Comparison of ENCODE assay signal across 3 cellular contexts in the genomic region with DNA sequence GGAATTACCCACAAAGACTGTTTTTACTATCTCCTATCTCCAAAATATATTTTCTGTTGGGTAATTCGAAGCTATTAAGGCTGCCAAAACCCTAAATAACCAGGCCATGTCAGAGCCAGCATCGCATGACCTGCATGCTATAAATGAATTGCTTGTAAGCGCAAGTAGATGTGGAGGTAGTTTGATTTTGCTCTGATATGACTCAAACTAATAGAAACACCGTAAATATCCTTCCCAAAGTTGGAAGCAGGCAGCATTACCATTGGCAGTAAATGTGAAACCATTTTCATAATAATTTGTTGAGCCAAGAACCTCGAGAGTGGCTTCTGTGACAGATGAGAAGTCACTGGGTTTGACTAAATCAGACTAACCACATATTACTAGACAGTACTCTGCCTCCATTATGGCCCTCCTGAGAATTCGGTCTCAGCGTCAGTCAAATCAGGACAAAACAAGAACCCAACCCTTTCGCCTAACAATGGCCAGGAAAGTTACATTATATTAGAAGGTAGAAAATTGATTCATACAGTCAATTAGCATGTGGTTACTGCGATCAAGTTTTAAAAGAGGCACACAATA.
TF ChIP-seq lines count a peak whose summit lies in the region.

No MANE protein-coding gene starts in this region.

TF ChIP-seq in HEK293, 187 proteins besides CTCF, POLR2A, EP300 and RAD21:
- TF ChIP-seq, protein P1, sequence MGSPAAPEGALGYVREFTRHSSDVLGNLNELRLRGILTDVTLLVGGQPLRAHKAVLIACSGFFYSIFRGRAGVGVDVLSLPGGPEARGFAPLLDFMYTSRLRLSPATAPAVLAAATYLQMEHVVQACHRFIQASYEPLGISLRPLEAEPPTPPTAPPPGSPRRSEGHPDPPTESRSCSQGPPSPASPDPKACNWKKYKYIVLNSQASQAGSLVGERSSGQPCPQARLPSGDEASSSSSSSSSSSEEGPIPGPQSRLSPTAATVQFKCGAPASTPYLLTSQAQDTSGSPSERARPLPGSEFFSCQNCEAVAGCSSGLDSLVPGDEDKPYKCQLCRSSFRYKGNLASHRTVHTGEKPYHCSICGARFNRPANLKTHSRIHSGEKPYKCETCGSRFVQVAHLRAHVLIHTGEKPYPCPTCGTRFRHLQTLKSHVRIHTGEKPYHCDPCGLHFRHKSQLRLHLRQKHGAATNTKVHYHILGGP (tag by site-specific recombination; IDR thresholded peaks at IDR 0.05), result 0 out of 2 replicates have a peak, but pooled peaks have one; percentile 8
- TF ChIP-seq, protein P2, sequence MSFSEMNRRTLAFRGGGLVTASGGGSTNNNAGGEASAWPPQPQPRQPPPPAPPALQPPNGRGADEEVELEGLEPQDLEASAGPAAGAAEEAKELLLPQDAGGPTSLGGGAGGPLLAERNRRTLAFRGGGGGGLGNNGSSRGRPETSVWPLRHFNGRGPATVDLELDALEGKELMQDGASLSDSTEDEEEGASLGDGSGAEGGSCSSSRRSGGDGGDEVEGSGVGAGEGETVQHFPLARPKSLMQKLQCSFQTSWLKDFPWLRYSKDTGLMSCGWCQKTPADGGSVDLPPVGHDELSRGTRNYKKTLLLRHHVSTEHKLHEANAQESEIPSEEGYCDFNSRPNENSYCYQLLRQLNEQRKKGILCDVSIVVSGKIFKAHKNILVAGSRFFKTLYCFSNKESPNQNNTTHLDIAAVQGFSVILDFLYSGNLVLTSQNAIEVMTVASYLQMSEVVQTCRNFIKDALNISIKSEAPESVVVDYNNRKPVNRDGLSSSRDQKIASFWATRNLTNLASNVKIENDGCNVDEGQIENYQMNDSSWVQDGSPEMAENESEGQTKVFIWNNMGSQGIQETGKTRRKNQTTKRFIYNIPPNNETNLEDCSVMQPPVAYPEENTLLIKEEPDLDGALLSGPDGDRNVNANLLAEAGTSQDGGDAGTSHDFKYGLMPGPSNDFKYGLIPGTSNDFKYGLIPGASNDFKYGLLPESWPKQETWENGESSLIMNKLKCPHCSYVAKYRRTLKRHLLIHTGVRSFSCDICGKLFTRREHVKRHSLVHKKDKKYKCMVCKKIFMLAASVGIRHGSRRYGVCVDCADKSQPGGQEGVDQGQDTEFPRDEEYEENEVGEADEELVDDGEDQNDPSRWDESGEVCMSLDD (tag by site-specific recombination; IDR thresholded peaks at IDR 0.05), result no peak
- TF ChIP-seq ZNF335 (tag by site-specific recombination; conservative IDR thresholded peaks at IDR 0.05) (no peak), OSR2 (tag by site-specific recombination; IDR thresholded peaks at IDR 0.05) (peak; percentile 44; the same call in 1 of the 2 replicates), ZNF140 (tag by site-specific recombination; IDR thresholded peaks at IDR 0.05) (no peak)
- TF ChIP-seq, protein P3, sequence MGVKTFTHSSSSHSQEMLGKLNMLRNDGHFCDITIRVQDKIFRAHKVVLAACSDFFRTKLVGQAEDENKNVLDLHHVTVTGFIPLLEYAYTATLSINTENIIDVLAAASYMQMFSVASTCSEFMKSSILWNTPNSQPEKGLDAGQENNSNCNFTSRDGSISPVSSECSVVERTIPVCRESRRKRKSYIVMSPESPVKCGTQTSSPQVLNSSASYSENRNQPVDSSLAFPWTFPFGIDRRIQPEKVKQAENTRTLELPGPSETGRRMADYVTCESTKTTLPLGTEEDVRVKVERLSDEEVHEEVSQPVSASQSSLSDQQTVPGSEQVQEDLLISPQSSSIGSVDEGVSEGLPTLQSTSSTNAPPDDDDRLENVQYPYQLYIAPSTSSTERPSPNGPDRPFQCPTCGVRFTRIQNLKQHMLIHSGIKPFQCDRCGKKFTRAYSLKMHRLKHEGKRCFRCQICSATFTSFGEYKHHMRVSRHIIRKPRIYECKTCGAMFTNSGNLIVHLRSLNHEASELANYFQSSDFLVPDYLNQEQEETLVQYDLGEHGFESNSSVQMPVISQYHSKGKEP (tag by site-specific recombination; IDR thresholded peaks at IDR 0.05), result peak; percentile 39; the same call in 1 of the 2 replicates
TF ChIP-seq in HEK293: peak in this region for 3.

TF ChIP-seq in endothelial cell of umbilical vein, 7 proteins besides CTCF, POLR2A, EP300 and RAD21:
- TF ChIP-seq GATA2 (IDR thresholded peaks at IDR 0.05; ENCODE audit: insufficient read depth, insufficient read length, low read depth, low read length) (no peak), MYC (IDR thresholded peaks at IDR 0.05; ENCODE audit: low read depth, low read length) (no peak), JUN (IDR thresholded peaks at IDR 0.05; ENCODE audit: borderline replicate concordance, insufficient read depth, insufficient read length, low read depth) (no peak), POLR2AphosphoS5 (IDR thresholded peaks at IDR 0.05; ENCODE audit: insufficient read depth, low read depth, low read length) (no peak), FOS (IDR thresholded peaks at IDR 0.05; ENCODE audit: borderline replicate concordance, insufficient read depth, low read length) (no peak)
- TF ChIP-seq, protein P4, sequence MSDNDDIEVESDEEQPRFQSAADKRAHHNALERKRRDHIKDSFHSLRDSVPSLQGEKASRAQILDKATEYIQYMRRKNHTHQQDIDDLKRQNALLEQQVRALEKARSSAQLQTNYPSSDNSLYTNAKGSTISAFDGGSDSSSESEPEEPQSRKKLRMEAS (IDR thresholded peaks at IDR 0.05; ENCODE audit: insufficient read depth, insufficient read length), result no peak

TF ChIP-seq in GM23338, 12 proteins besides CTCF, POLR2A, EP300 and RAD21:
- no peak for TF ChIP-seq EZH2phosphoT487 (IDR thresholded peaks at IDR 0.05; ENCODE audit: unreplicated experiment)
- no peak for TF ChIP-seq EZH2 (IDR thresholded peaks at IDR 0.05; ENCODE audit: low read depth, unreplicated experiment)
- no peak for TF ChIP-seq CREB1 (CRISPR knock-in tag; IDR thresholded peaks at IDR 0.05; ENCODE audit: low read depth)
- TF ChIP-seq, protein P5, sequence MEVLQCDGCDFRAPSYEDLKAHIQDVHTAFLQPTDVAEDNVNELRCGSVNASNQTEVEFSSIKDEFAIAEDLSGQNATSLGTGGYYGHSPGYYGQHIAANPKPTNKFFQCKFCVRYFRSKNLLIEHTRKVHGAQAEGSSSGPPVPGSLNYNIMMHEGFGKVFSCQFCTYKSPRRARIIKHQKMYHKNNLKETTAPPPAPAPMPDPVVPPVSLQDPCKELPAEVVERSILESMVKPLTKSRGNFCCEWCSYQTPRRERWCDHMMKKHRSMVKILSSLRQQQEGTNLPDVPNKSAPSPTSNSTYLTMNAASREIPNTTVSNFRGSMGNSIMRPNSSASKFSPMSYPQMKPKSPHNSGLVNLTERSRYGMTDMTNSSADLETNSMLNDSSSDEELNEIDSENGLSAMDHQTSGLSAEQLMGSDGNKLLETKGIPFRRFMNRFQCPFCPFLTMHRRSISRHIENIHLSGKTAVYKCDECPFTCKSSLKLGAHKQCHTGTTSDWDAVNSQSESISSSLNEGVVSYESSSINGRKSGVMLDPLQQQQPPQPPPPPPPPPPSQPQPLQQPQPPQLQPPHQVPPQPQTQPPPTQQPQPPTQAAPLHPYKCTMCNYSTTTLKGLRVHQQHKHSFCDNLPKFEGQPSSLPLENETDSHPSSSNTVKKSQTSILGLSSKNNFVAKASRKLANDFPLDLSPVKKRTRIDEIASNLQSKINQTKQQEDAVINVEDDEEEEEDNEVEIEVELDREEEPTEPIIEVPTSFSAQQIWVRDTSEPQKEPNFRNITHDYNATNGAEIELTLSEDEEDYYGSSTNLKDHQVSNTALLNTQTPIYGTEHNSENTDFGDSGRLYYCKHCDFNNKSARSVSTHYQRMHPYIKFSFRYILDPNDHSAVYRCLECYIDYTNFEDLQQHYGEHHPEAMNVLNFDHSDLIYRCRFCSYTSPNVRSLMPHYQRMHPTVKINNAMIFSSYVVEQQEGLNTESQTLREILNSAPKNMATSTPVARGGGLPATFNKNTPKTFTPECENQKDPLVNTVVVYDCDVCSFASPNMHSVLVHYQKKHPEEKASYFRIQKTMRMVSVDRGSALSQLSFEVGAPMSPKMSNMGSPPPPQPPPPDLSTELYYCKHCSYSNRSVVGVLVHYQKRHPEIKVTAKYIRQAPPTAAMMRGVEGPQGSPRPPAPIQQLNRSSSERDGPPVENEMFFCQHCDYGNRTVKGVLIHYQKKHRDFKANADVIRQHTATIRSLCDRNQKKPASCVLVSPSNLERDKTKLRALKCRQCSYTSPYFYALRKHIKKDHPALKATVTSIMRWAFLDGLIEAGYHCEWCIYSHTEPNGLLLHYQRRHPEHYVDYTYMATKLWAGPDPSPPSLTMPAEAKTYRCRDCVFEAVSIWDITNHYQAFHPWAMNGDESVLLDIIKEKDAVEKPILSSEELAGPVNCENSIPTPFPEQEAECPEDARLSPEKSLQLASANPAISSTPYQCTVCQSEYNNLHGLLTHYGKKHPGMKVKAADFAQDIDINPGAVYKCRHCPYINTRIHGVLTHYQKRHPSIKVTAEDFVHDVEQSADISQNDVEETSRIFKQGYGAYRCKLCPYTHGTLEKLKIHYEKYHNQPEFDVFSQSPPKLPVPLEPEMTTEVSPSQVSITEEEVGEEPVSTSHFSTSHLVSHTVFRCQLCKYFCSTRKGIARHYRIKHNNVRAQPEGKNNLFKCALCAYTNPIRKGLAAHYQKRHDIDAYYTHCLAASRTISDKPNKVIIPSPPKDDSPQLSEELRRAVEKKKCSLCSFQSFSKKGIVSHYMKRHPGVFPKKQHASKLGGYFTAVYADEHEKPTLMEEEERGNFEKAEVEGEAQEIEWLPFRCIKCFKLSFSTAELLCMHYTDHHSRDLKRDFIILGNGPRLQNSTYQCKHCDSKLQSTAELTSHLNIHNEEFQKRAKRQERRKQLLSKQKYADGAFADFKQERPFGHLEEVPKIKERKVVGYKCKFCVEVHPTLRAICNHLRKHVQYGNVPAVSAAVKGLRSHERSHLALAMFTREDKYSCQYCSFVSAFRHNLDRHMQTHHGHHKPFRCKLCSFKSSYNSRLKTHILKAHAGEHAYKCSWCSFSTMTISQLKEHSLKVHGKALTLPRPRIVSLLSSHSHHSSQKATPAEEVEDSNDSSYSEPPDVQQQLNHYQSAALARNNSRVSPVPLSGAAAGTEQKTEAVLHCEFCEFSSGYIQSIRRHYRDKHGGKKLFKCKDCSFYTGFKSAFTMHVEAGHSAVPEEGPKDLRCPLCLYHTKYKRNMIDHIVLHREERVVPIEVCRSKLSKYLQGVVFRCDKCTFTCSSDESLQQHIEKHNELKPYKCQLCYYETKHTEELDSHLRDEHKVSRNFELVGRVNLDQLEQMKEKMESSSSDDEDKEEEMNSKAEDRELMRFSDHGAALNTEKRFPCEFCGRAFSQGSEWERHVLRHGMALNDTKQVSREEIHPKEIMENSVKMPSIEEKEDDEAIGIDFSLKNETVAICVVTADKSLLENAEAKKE (CRISPR knock-in tag; IDR thresholded peaks at IDR 0.05), result no peak
- no peak for TF ChIP-seq STAT1 (IDR thresholded peaks at IDR 0.05; ENCODE audit: unreplicated experiment)
- TF ChIP-seq NANOG (IDR thresholded peaks at IDR 0.05; ENCODE audit: borderline replicate concordance), result no peak
- no peak for TF ChIP-seq ZNF114 (CRISPR knock-in tag; IDR thresholded peaks at IDR 0.05)
- TF ChIP-seq, protein P6, sequence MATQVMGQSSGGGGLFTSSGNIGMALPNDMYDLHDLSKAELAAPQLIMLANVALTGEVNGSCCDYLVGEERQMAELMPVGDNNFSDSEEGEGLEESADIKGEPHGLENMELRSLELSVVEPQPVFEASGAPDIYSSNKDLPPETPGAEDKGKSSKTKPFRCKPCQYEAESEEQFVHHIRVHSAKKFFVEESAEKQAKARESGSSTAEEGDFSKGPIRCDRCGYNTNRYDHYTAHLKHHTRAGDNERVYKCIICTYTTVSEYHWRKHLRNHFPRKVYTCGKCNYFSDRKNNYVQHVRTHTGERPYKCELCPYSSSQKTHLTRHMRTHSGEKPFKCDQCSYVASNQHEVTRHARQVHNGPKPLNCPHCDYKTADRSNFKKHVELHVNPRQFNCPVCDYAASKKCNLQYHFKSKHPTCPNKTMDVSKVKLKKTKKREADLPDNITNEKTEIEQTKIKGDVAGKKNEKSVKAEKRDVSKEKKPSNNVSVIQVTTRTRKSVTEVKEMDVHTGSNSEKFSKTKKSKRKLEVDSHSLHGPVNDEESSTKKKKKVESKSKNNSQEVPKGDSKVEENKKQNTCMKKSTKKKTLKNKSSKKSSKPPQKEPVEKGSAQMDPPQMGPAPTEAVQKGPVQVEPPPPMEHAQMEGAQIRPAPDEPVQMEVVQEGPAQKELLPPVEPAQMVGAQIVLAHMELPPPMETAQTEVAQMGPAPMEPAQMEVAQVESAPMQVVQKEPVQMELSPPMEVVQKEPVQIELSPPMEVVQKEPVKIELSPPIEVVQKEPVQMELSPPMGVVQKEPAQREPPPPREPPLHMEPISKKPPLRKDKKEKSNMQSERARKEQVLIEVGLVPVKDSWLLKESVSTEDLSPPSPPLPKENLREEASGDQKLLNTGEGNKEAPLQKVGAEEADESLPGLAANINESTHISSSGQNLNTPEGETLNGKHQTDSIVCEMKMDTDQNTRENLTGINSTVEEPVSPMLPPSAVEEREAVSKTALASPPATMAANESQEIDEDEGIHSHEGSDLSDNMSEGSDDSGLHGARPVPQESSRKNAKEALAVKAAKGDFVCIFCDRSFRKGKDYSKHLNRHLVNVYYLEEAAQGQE (IDR thresholded peaks at IDR 0.05; ENCODE audit: unreplicated experiment), result no peak
- TF ChIP-seq ZNF331 (CRISPR knock-in tag; IDR thresholded peaks at IDR 0.05; ENCODE audit: low read depth), result no peak
- TF ChIP-seq, protein P7, sequence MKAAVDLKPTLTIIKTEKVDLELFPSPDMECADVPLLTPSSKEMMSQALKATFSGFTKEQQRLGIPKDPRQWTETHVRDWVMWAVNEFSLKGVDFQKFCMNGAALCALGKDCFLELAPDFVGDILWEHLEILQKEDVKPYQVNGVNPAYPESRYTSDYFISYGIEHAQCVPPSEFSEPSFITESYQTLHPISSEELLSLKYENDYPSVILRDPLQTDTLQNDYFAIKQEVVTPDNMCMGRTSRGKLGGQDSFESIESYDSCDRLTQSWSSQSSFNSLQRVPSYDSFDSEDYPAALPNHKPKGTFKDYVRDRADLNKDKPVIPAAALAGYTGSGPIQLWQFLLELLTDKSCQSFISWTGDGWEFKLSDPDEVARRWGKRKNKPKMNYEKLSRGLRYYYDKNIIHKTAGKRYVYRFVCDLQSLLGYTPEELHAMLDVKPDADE (IDR thresholded peaks at IDR 0.05), result no peak
- TF ChIP-seq JUNB (IDR thresholded peaks at IDR 0.05; ENCODE audit: unreplicated experiment), result no peak
- no peak for TF ChIP-seq POLR2AphosphoS5 (IDR thresholded peaks at IDR 0.05; ENCODE audit: low read depth)
